Comparison of ENCODE assay signal across 20 cellular contexts in the genomic region with DNA sequence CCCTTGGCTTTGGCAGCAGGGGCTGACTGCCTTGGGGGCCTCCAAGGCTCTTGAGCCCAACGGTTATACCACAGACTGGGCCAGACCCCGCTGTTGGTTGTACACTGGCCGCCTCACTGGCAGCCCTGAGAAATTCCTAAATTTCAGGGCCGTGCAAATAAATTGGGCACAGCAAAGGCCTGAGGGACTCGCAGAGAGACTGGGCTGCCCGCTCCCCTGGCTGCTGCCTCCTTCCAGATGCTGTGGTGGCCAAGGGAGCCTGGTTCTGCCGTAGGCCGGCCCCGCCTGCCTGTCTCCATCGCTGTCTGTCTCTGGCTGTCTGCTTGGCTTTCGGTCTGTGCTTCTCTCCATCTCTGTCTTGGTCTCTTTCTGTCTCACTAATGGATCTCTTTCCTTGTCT. TPM values are rescaled to one million over a fixed set of nuclear protein-coding genes. Genes with fewer than 3 reads are reported as not detected.
"Had no signal": no experiment of that assay in that cellular context is flagged by ENCODE, and none has a peak within 500 bp of the region (broad histone marks: within the 10 kb centered on the region; RNA-seq: fewer than 3 reads in every experiment).

No MANE protein-coding gene starts in this region.

- H3K79me2 ChIP-seq: parathyroid adenoma had no signal

- H3K4me3 ChIP-seq: colonic mucosa, esophagus squamous epithelium, hepatocyte, prostate gland, sigmoid colon, skin epidermis, stomach, thyroid gland had no signal

- H3K27ac Mint-ChIP-seq: mesothelial cell of epicardium; natural killer cell treated with Interleukin-12 subunit alpha and Interleukin-12 subunit beta and Interleukin-15 and Interleukin-18, amount 100 ng/mL, for 72 hours; type B pancreatic cell had no signal

- ATAC-seq: foreskin keratinocyte, left colon had no signal

- H3K4me1 ChIP-seq: colonic mucosa, foreskin keratinocyte, parathyroid adenoma, prostate gland, sigmoid colon had no signal

- H3K36me3 Mint-ChIP-seq: mesothelial cell of epicardium; natural killer cell treated with Interleukin-12 subunit alpha and Interleukin-12 subunit beta and Interleukin-15 and Interleukin-18, amount 100 ng/mL, for 72 hours; type B pancreatic cell had no signal

- H3K27me3 ChIP-seq: colonic mucosa, hepatocyte, thyroid gland had no signal

- H3K9ac ChIP-seq: parathyroid adenoma had no signal

- DNase-seq: cerebellar nuclear complex; colonic mucosa; dermis blood vessel endothelial cell; esophagus squamous epithelium; foreskin keratinocyte; head of caudate nucleus; left colon; retina; sigmoid colon; stimulated activated CD4-positive, alpha-beta T cell treated with anti-CD3 and anti-CD28 coated beads, Interleukin-12 subunit alpha, Interleukin-12 subunit beta, amount 100 ng/mL, for 4 hours; stimulated activated naive CD4-positive, alpha-beta T cell; stomach; thyroid gland had no signal

- H3K4me3 Mint-ChIP-seq: mesothelial cell of epicardium; natural killer cell treated with Interleukin-12 subunit alpha and Interleukin-12 subunit beta and Interleukin-15 and Interleukin-18, amount 100 ng/mL, for 72 hours; type B pancreatic cell had no signal

- H3K9me3 Mint-ChIP-seq: mesothelial cell of epicardium; natural killer cell treated with Interleukin-12 subunit alpha and Interleukin-12 subunit beta and Interleukin-15 and Interleukin-18, amount 100 ng/mL, for 72 hours; type B pancreatic cell had no signal

- H3K27ac ChIP-seq: colonic mucosa, esophagus squamous epithelium, foreskin keratinocyte, hepatocyte, parathyroid adenoma, prostate gland, stomach, thyroid gland had no signal

- H3K9me3 ChIP-seq: colonic mucosa, esophagus squamous epithelium, prostate gland, sigmoid colon, stomach, thyroid gland had no signal

- H2AFZ ChIP-seq: hepatocyte, parathyroid adenoma had no signal

- H3K4me2 ChIP-seq: hepatocyte had no signal

- H3K36me3 ChIP-seq: colonic mucosa, esophagus squamous epithelium, prostate gland, sigmoid colon, stomach, thyroid gland had no signal

RNA-seq across cellular contexts. Expression of a gene that starts 9.0 kb away (rescaled TPM):
- total RNA-seq: natural killer cell treated with Interleukin-12 subunit alpha and Interleukin-12 subunit beta and Interleukin-15 and Interleukin-18, amount 100 ng/mL, for 72 hours had no signal
